21 cellular contexts compared by ENCODE assay signal in the genomic region with DNA sequence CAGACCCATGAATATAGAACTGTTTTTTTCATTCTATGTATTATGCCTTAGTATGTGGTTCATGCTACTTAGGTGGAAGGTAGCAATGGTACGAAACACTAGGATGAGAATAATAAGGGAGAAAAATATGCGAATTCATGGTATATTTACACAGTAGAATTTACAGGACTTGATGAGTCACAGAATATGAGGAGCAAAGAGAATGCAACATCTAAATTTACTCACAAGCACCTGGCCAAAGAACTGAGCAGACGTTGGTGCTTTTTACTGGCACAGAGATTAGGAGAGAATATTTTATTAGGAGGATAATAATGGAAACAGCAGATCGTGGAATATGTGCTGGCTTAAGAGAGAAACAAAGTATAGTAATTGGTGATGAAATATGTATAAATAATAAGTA.
"Had no signal": no experiment of that assay in that cellular context is flagged by ENCODE, and none has a peak within 500 bp of the region (broad histone marks: within the 10 kb centered on the region; RNA-seq: fewer than 3 reads in every experiment).

No MANE protein-coding gene starts in this region.

- DNase-seq: cortex of kidney; effector memory CD4-positive, alpha-beta T cell; esophagus squamous epithelium; foreskin fibroblast; immature natural killer cell; kidney; left cardiac atrium; left ventricle myocardium inferior; lower lobe of right lung; natural killer cell; posterior cingulate gyrus; sigmoid colon; stimulated activated CD4-positive, alpha-beta T cell treated with anti-CD3 and anti-CD28 coated beads, Interleukin-12 subunit alpha, Interleukin-12 subunit beta, amount 100 ng/mL, for 4 hours; stimulated activated naive CD4-positive, alpha-beta T cell; stomach; substantia nigra; transverse colon had no signal

- ATAC-seq: left cardiac atrium, lower lobe of right lung, natural killer cell had no signal

- H3K4me3 ChIP-seq: esophagus squamous epithelium, left ventricle myocardium inferior, lower lobe of right lung, right atrium auricular region, sigmoid colon, skin epidermis, stomach, thoracic aorta, transverse colon had no signal

- FAIRE-seq: endometrium, kidney had no signal
